In genomic region chr5:9865574-9865973, GRCh38 we compare ENCODE assay signal across 19 cellular contexts.
"Had no signal": no experiment of that assay in that cellular context is flagged by ENCODE, and none has a peak within 500 bp of the region (broad histone marks: within the 10 kb centered on the region; RNA-seq: fewer than 3 reads in every experiment).

No MANE protein-coding gene starts in this region.

- H3K36me3 ChIP-seq: esophagus squamous epithelium, neutrophil, sigmoid colon, tibial nerve had no signal

- H3K27me3 ChIP-seq: esophagus squamous epithelium, foreskin keratinocyte, hepatocyte, neutrophil, sigmoid colon, testis, tibial nerve had no signal

- H2AFZ ChIP-seq: hepatocyte had no signal

- H3K4me1 ChIP-seq: esophagus squamous epithelium, psoas muscle, sigmoid colon, testis had no signal

- DNase-seq: effector memory CD4-positive, alpha-beta T cell; esophagus squamous epithelium; foreskin keratinocyte; head of caudate nucleus; left colon; left ventricle myocardium superior; naive thymus-derived CD8-positive, alpha-beta T cell; psoas muscle; sigmoid colon; stimulated activated CD4-positive, alpha-beta T cell treated with anti-CD3 and anti-CD28 coated beads, Interleukin-2, amount 100 ng/mL, for 24 hours; stimulated activated CD4-positive, alpha-beta T cell treated with anti-CD3 and anti-CD28 coated beads, Interleukin-4, amount 100 ng/mL, for 4 hours; stimulated activated naive B cell treated with anti-CD40 and anti-IgM and Interleukin-4, amounts not matched to agents 10 μg/mL and 1 μg/mL and 100 μg/mL, for 72 hours; stimulated activated naive CD8-positive, alpha-beta T cell treated with anti-CD3 and anti-CD28 coated beads, Interleukin-15, amount 100 ng/mL, for 72 hours; testis had no signal

- H3K27ac Mint-ChIP-seq: naive thymus-derived CD8-positive, alpha-beta T cell; stimulated activated naive B cell treated with anti-CD40 and anti-IgM and Interleukin-4, amounts not matched to agents 10 μg/mL and 1 μg/mL and 100 μg/mL, for 72 hours; stimulated activated naive CD8-positive, alpha-beta T cell treated with anti-CD3 and anti-CD28 coated beads, Interleukin-15, amount 100 ng/mL, for 72 hours had no signal

- H3K27ac ChIP-seq: epithelial cell of prostate, esophagus squamous epithelium, foreskin keratinocyte, hepatocyte, neutrophil, psoas muscle, sigmoid colon, skin epidermis, testis, tibial nerve had no signal

- H3K4me3 Mint-ChIP-seq: naive thymus-derived CD8-positive, alpha-beta T cell; stimulated activated naive B cell treated with anti-CD40 and anti-IgM and Interleukin-4, amounts not matched to agents 10 μg/mL and 1 μg/mL and 100 μg/mL, for 72 hours; stimulated activated naive CD8-positive, alpha-beta T cell treated with anti-CD3 and anti-CD28 coated beads, Interleukin-15, amount 100 ng/mL, for 72 hours had no signal

- H3K79me2 ChIP-seq: hepatocyte had no signal

- H3K4me2 ChIP-seq: hepatocyte had no signal

- H3K27me3 Mint-ChIP-seq: stimulated activated naive B cell treated with anti-CD40 and anti-IgM and Interleukin-4, amounts not matched to agents 10 μg/mL and 1 μg/mL and 100 μg/mL, for 72 hours; stimulated activated naive CD8-positive, alpha-beta T cell treated with anti-CD3 and anti-CD28 coated beads, Interleukin-15, amount 100 ng/mL, for 72 hours had no signal

- H3K4me3 ChIP-seq: esophagus squamous epithelium, hepatocyte, psoas muscle, sigmoid colon, skin epidermis, testis, tibial nerve had no signal

- H3K4me1 Mint-ChIP-seq: naive thymus-derived CD8-positive, alpha-beta T cell; stimulated activated naive B cell treated with anti-CD40 and anti-IgM and Interleukin-4, amounts not matched to agents 10 μg/mL and 1 μg/mL and 100 μg/mL, for 72 hours; stimulated activated naive CD8-positive, alpha-beta T cell treated with anti-CD3 and anti-CD28 coated beads, Interleukin-15, amount 100 ng/mL, for 72 hours had no signal

- ATAC-seq: foreskin keratinocyte; left colon; left ventricle myocardium superior; naive thymus-derived CD8-positive, alpha-beta T cell; psoas muscle; stimulated activated naive B cell treated with anti-CD40 and anti-IgM and Interleukin-4, amounts not matched to agents 10 μg/mL and 1 μg/mL and 100 μg/mL, for 72 hours; stimulated activated naive CD8-positive, alpha-beta T cell treated with anti-CD3 and anti-CD28 coated beads, Interleukin-15, amount 100 ng/mL, for 72 hours had no signal

- H3K9me3 ChIP-seq: neutrophil, testis had no signal
